Comparison of ENCODE assay signal across 14 cellular contexts in the genomic region with DNA sequence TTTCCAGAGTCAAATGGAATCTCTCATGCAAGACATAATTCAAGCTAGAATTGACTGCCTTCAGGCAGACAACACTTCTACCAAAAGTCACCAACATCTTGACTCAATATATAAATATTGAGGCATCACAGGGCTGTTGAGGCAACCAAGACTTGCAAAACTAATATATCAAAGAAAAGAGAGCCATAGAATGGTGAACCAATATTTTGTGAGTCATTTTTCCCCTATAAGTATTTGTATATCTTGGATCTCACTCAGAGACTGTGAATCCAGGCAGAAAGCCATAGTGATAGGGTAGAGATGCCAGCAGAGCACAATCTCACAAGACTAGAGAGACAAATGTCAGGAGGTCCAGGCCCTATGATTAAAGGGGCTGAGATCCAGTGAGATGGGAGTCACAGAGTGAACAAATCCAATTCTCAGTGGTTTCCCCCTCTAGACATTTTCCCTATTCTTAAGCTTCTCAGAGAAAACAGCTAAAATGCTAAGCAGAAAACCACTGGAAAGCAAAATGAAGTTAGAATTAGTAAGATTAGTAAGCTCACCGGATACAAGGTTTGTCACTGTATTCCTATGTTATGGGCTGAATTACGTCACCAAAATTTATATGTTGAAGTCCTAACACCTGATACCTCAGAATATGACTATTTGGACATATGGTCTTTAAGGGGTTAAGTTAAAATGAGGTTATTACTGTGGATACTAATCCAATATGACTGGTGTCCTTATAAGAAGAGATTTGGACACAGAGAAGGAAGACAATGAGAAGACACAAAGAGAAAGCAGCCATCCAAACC.
DNase-seq lines count a peak whose midpoint lies in the region; ATAC-seq and TF ChIP-seq lines count a peak whose summit lies in the region.
"Had no signal": no experiment of that assay in that cellular context is flagged by ENCODE, and none has a peak within 500 bp of the region (broad histone marks: within the 10 kb centered on the region; RNA-seq: fewer than 3 reads in every experiment).

No MANE protein-coding gene starts in this region.

- H3K4me3 ChIP-seq in adipocyte (ENCODE audit: low read length) (no peak overlapping the region), fibroblast of the aortic adventitia (ENCODE audit: low read depth, low read length) (no peak overlapping the region)
- H3K4me3 ChIP-seq: left ventricle myocardium inferior, SK-N-MC, stomach had no signal

- no peaks in the 10 kb centered on the region for H3K36me3 ChIP-seq in adipocyte (ENCODE audit: control insufficient read depth, insufficient read depth, low read length, severe bottlenecking)
- H3K36me3 ChIP-seq: left ventricle myocardium inferior, stomach had no signal

- H3K9ac ChIP-seq in adipocyte (ENCODE audit: low read length), result no peak overlapping the region

- ATAC-seq in HG03045 (IDR thresholded peaks at IDR 0.05; ENCODE audit: unreplicated experiment) (no peak), HG02938 (IDR thresholded peaks at IDR 0.05; ENCODE audit: unreplicated experiment) (no peak)
- ATAC-seq: activated CD8-positive, alpha-beta T cell treated with anti-CD3 and anti-CD28 coated beads for 36 hours had no signal

- peaks cover 18% of the 10 kb centered on the region for H3K4me1 ChIP-seq in adipocyte (ENCODE audit: control insufficient read depth, insufficient read depth, low read length)
- H3K4me1 ChIP-seq: left ventricle myocardium inferior had no signal

- no peaks in the 10 kb centered on the region for H3K9me3 ChIP-seq in adipocyte (ENCODE audit: control insufficient read depth, low read length)
- H3K9me3 ChIP-seq: left ventricle myocardium inferior, stomach had no signal

- DNase-seq in AG08395 (ENCODE audit: low spot score) (peak; percentile 19), HS-5 (ENCODE audit: low read depth) (peak; percentile 58), adipocyte (ENCODE audit: low read depth) (peak; percentile 47), fibroblast of the aortic adventitia (ENCODE audit: low read depth) (peak; percentile 70), midbrain (lab: John Stamatoyannopoulos, UW) (no peak), germinal center (ENCODE audit: low spot score) (no peak)
- DNase-seq: activated CD8-positive, alpha-beta T cell treated with anti-CD3 and anti-CD28 coated beads for 36 hours; cortex of kidney; erythroblast; left ventricle myocardium inferior; stomach had no signal

- TF ChIP-seq CTCF in fibroblast of the aortic adventitia (IDR thresholded peaks at IDR 0.05; ENCODE audit: insufficient read depth, low read length), result no peak

- H3K27me3 ChIP-seq in adipocyte (replicated peaks; ENCODE audit: control insufficient read depth, insufficient read depth, low read length), result no peaks in the 10 kb centered on the region
- H3K27me3 ChIP-seq: stomach had no signal

Comparison
In these comparisons a context has a peak if more than half of its experiments do, and no peak if none do; other contexts are left out.
1. DNase-seq: peak in AG08395 (single experiment), HS-5 (single experiment), adipocyte (single experiment) and fibroblast of the aortic adventitia (single experiment); none in midbrain (single experiment) and germinal center (single experiment).